In genomic region chr22:24482586-24482985, GRCh38 we compare ENCODE assay signal across 13 cellular contexts. TPM values are rescaled to one million over a fixed set of nuclear protein-coding genes. Genes with fewer than 3 reads are reported as not detected.
DNase-seq lines count a peak whose midpoint lies in the region; ATAC-seq and TF ChIP-seq lines count a peak whose summit lies in the region.
"Had no signal": no experiment of that assay in that cellular context is flagged by ENCODE, and none has a peak within 500 bp of the region (broad histone marks: within the 10 kb centered on the region; RNA-seq: fewer than 3 reads in every experiment).

No MANE protein-coding gene starts in this region.

- no peak for ATAC-seq in activated naive CD4-positive, alpha-beta T cell treated with anti-CD3 and anti-CD28 coated beads, Interleukin-2, amount 50 U/mL, for 72 hours
- ATAC-seq in aorta (ENCODE audit: low FRiP score), result peak; percentile 64
- ATAC-seq in HG03460 (IDR thresholded peaks at IDR 0.05; ENCODE audit: unreplicated experiment), result no peak
- ATAC-seq: stimulated activated effector memory CD8-positive, alpha-beta T cell treated with anti-CD3 and anti-CD28 coated beads, Interleukin-12 subunit alpha, Interleukin-12 subunit beta, amount 100 ng/mL, for 72 hours had no signal

- H3K4me3 Mint-ChIP-seq in activated naive CD4-positive, alpha-beta T cell treated with anti-CD3 and anti-CD28 coated beads, Interleukin-2, amount 50 U/mL, for 24 hours, result no peak overlapping the region
- H3K4me3 Mint-ChIP-seq: IgD-negative memory B cell; neural crest cell; stimulated activated effector memory CD8-positive, alpha-beta T cell treated with anti-CD3 and anti-CD28 coated beads, Interleukin-12 subunit alpha, Interleukin-12 subunit beta, amount 100 ng/mL, for 72 hours had no signal

- peak overlapping the region; percentile 1 for H3K27ac Mint-ChIP-seq in activated naive CD4-positive, alpha-beta T cell treated with anti-CD3 and anti-CD28 coated beads, Interleukin-2, amount 50 U/mL, for 24 hours
- no peak overlapping the region for H3K27ac Mint-ChIP-seq in activated naive CD4-positive, alpha-beta T cell treated with anti-CD3 and anti-CD28 coated beads, Interleukin-2, amount 50 U/mL, for 72 hours
- H3K27ac Mint-ChIP-seq: stimulated activated effector memory CD8-positive, alpha-beta T cell treated with anti-CD3 and anti-CD28 coated beads, Interleukin-12 subunit alpha, Interleukin-12 subunit beta, amount 100 ng/mL, for 72 hours had no signal

- H3K79me2 ChIP-seq in fibroblast of lung (ENCODE audit: control insufficient read depth, insufficient read depth, low read length), result no peaks in the 10 kb centered on the region

- no peak for TF ChIP-seq EP300 in ovary (IDR thresholded peaks at IDR 0.05)

- H3K36me3 ChIP-seq in fibroblast of lung (ENCODE audit: control insufficient read depth, insufficient read depth, low read length), result no peaks in the 10 kb centered on the region
- no peaks in the 10 kb centered on the region for H3K36me3 ChIP-seq in aorta (ENCODE audit: control insufficient read depth in 1 of 2, insufficient read depth in 2 of 2, low read length in 1 of 2)
- H3K36me3 ChIP-seq in ovary, result no peaks in the 10 kb centered on the region
- H3K36me3 ChIP-seq: colonic mucosa had no signal

- intact Hi-C loops in aorta (cut with DNase I) (no loop called here), ovary (cut with DNase I) (no loop called here)

- peaks cover 12% of the 10 kb centered on the region for H3K4me1 Mint-ChIP-seq in activated naive CD4-positive, alpha-beta T cell treated with anti-CD3 and anti-CD28 coated beads, Interleukin-2, amount 50 U/mL, for 24 hours
- H3K4me1 Mint-ChIP-seq: neural crest cell had no signal

- H3K9me3 ChIP-seq in fibroblast of lung (ENCODE audit: control insufficient read depth, insufficient read depth, low read depth, low read length) (no peaks in the 10 kb centered on the region), aorta (ENCODE audit: control insufficient read depth, low read length) (no peaks in the 10 kb centered on the region), ovary (no peaks in the 10 kb centered on the region)
- H3K9me3 ChIP-seq: colonic mucosa had no signal

- no peaks in the 10 kb centered on the region for H4K20me1 ChIP-seq in fibroblast of lung (ENCODE audit: control insufficient read depth, extremely low read depth, insufficient read depth, low read length)

- no peak for TF ChIP-seq CTCF in fibroblast of lung (conservative IDR thresholded peaks at IDR 0.05 in 1 of 2, IDR thresholded peaks at IDR 0.05 in 1 of 2; ENCODE audit: low read depth in 1 of 2, low read length in 2 of 2)
- TF ChIP-seq CTCF in ovary (IDR thresholded peaks at IDR 0.05), result no peak

- H3K27ac ChIP-seq in fibroblast of lung (ENCODE audit: insufficient read depth, low read length) (no peak overlapping the region), aorta (ENCODE audit: low read depth in 1 of 2, low read length in 2 of 2) (no peak overlapping the region), ovary (no peak overlapping the region)
- H3K27ac ChIP-seq: C4-2B, colonic mucosa had no signal

- no peak for DNase-seq in activated naive CD4-positive, alpha-beta T cell treated with anti-CD3 and anti-CD28 coated beads, Interleukin-2, amount 50 U/mL, for 72 hours (ENCODE audit: low spot score in 2 of 2)
- DNase-seq in OCI-M1 (lab: John Stamatoyannopoulos, UW), result peak; percentile 89
- peak; percentile 63 to 94 for DNase-seq in fibroblast of lung (ENCODE audit: low read depth in 2 of 2)
- DNase-seq in aorta, result no peak
- no peak for DNase-seq in iPS-NIHi11 (ENCODE audit: low spot score)
- DNase-seq in ovary, result no peak
- DNase-seq: colonic mucosa had no signal

- no peak overlapping the region for H3K4me3 ChIP-seq in fibroblast of lung (replicated peaks in 1 of 4; ENCODE audit: control extremely low read depth in 1 of 4, insufficient read depth in 1 of 4, low read depth in 3 of 4, low read length in 4 of 4)
- no peak overlapping the region for H3K4me3 ChIP-seq in aorta (ENCODE audit: low read length in 2 of 2)
- H3K4me3 ChIP-seq in ovary, result no peak overlapping the region
- H3K4me3 ChIP-seq: colonic mucosa had no signal

- no peaks in the 10 kb centered on the region for H3K27me3 Mint-ChIP-seq in activated naive CD4-positive, alpha-beta T cell treated with anti-CD3 and anti-CD28 coated beads, Interleukin-2, amount 50 U/mL, for 24 hours

- H3K4me1 ChIP-seq in fibroblast of lung (ENCODE audit: control insufficient read depth, extremely low read depth, insufficient read depth, low read length) (peaks cover 2% of the 10 kb centered on the region), aorta (ENCODE audit: control insufficient read depth in 1 of 2, insufficient read depth in 2 of 2, low read length in 2 of 2) (no peaks in the 10 kb centered on the region), ovary (ENCODE audit: insufficient read depth) (no peaks in the 10 kb centered on the region)
- H3K4me1 ChIP-seq: colonic mucosa had no signal

- no peaks in the 10 kb centered on the region for H3K9me3 Mint-ChIP-seq in activated naive CD4-positive, alpha-beta T cell treated with anti-CD3 and anti-CD28 coated beads, Interleukin-2, amount 50 U/mL, for 24 hours
- H3K9me3 Mint-ChIP-seq in activated naive CD4-positive, alpha-beta T cell treated with anti-CD3 and anti-CD28 coated beads, Interleukin-2, amount 50 U/mL, for 72 hours, result no peaks in the 10 kb centered on the region
- H3K9me3 Mint-ChIP-seq: IgD-negative memory B cell; neural crest cell; stimulated activated effector memory CD8-positive, alpha-beta T cell treated with anti-CD3 and anti-CD28 coated beads, Interleukin-12 subunit alpha, Interleukin-12 subunit beta, amount 100 ng/mL, for 72 hours had no signal

- H3K9ac ChIP-seq in fibroblast of lung (ENCODE audit: insufficient read depth, low read length), result no peak overlapping the region

- H3K36me3 Mint-ChIP-seq in activated naive CD4-positive, alpha-beta T cell treated with anti-CD3 and anti-CD28 coated beads, Interleukin-2, amount 50 U/mL, for 24 hours, result no peaks in the 10 kb centered on the region
- H3K36me3 Mint-ChIP-seq in activated naive CD4-positive, alpha-beta T cell treated with anti-CD3 and anti-CD28 coated beads, Interleukin-2, amount 50 U/mL, for 72 hours, result no peaks in the 10 kb centered on the region
- H3K36me3 Mint-ChIP-seq: IgD-negative memory B cell; stimulated activated effector memory CD8-positive, alpha-beta T cell treated with anti-CD3 and anti-CD28 coated beads, Interleukin-12 subunit alpha, Interleukin-12 subunit beta, amount 100 ng/mL, for 72 hours had no signal

- no peak for TF ChIP-seq POLR2A in ovary (IDR thresholded peaks at IDR 0.05)

- no peak overlapping the region for H2AFZ ChIP-seq in fibroblast of lung (ENCODE audit: low read length)

- no peaks in the 10 kb centered on the region for H3K27me3 ChIP-seq in fibroblast of lung (ENCODE audit: control insufficient read depth, insufficient read depth, low read length)
- H3K27me3 ChIP-seq in aorta (ENCODE audit: control insufficient read depth in 1 of 2, insufficient read depth in 2 of 2, low read length in 1 of 2), result no peaks in the 10 kb centered on the region
- no peaks in the 10 kb centered on the region for H3K27me3 ChIP-seq in ovary
- H3K27me3 ChIP-seq: colonic mucosa had no signal

- 62 to 74% methylated on average over 3 of the region's 3 CpGs for WGBS in aorta, 2 donors
- 21 to 30% (median 28%) methylated on average over 3 of the region's 3 CpGs for WGBS in ovary, 3 donors

- H3K4me2 ChIP-seq in fibroblast of lung (ENCODE audit: extremely low read depth, insufficient read depth, low read length), result no peak overlapping the region

RNA-seq across cellular contexts. Expression of gene UPB1, which starts 12.5 kb away (rescaled TPM):
- under 1 TPM; 0.23 to 0.57 TPM for total RNA-seq in activated naive CD4-positive, alpha-beta T cell treated with anti-CD3 and anti-CD28 coated beads, Interleukin-2, amount 50 U/mL, for 72 hours
- total RNA-seq in fibroblast of lung (under 0.01 TPM in 1 of 2 replicates, not detected in the other), aorta (1 to 10 TPM; 1.2 to 1.6 TPM), ovary (1 to 10 TPM in 1 of 7 donors, under 1 TPM in 4, not detected in 2; 0.25 to 1.2 (median 0.33) TPM)
- polyA plus RNA-seq in fibroblast of lung (0.05 TPM in 1 of 2 replicates, not detected in the other), aorta (under 1 TPM; 0.38 to 0.72 TPM), ovary (under 1 TPM; 0.15 to 0.69 TPM)
- not detected in 2 replicates for polyA plus RNA-seq in fibroblast of lung (2012)
- not detected in 2 replicates for polyA minus RNA-seq in fibroblast of lung (ENCODE audit: low replicate concordance)
- total RNA-seq: neural crest cell had no signal
- polyA plus RNA-seq: IgD-negative memory B cell had no signal

RNA-seq across cellular contexts. Expression of gene ADORA2A, which starts 55.2 kb away (rescaled TPM):
- total RNA-seq in activated naive CD4-positive, alpha-beta T cell treated with anti-CD3 and anti-CD28 coated beads, Interleukin-2, amount 50 U/mL, for 72 hours, result 10 to 100 TPM; 33.8 to 34.4 TPM
- total RNA-seq in fibroblast of lung (0.77 and 1.5 TPM in 2 replicates), aorta (1 to 10 TPM; 4.5 to 5.1 TPM), ovary (1 to 10 TPM; 1.5 to 5.0 (median 2.9) TPM)
- polyA plus RNA-seq in fibroblast of lung (0.42 and 0.78 TPM in 2 replicates), aorta (1 to 10 TPM; 2.5 to 4.8 TPM), ovary (1 to 10 TPM in 1 of 2 donors, under 1 TPM in 1; 0.57 to 2.2 TPM)
- polyA plus RNA-seq in fibroblast of lung (2012), result 0.45 and 0.87 TPM in 2 replicates
- 0.15 TPM in 1 of 2 replicates, not detected in the other for polyA minus RNA-seq in fibroblast of lung (ENCODE audit: low replicate concordance)

Comparison
In these comparisons a context has a peak if more than half of its experiments do, and no peak if none do; other contexts are left out.
1. DNase-seq: peak in OCI-M1 (single experiment) and fibroblast of lung (2 of 2); none in activated naive CD4-positive, alpha-beta T cell treated with anti-CD3 and anti-CD28 coated beads, Interleukin-2, amount 50 U/mL, for 72 hours (0 of 2), aorta (0 of 2), iPS-NIHi11 (single experiment) and ovary (0 of 5).
2. RNA of gene ADORA2A, which starts 55.2 kb away (total RNA-seq): 33.8 to 34.4 TPM in activated naive CD4-positive, alpha-beta T cell treated with anti-CD3 and anti-CD28 coated beads, Interleukin-2, amount 50 U/mL, for 72 hours; 4.5 to 5.1 TPM in aorta, 1.5 to 5.0 TPM in ovary and 0.77 to 1.5 TPM in fibroblast of lung; every median in the first group is over 4 times any median in the second.